ENCODE assay signal across 8 cellular contexts in the genomic region with DNA sequence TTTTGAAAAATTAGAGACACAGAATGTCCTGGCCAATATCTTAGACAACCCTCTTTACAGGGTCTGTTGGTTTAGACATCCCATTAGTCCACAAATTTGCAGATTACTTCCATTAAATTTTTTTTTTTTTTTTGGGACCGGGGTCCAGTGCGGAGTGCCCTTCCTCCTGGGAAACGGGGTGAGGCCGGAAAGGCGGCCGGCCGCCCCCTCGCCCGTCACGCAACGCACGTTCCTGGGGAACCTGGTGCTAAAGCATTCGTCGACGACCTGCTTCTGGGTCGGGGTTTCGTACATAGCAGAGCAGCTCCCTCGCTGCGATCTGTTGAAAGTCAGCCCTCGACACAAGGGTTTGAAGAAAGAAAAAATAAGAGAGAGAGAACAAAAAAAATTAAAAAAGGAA.
"Had no signal": no experiment of that assay in that cellular context is flagged by ENCODE, and none has a peak within 500 bp of the region (broad histone marks: within the 10 kb centered on the region; RNA-seq: fewer than 3 reads in every experiment).

No MANE protein-coding gene starts in this region.

- ATAC-seq: GM12878 had no signal

- H3K4me3 ChIP-seq: GM12878 had no signal

- DNase-seq: GDM1, GF-D8 had no signal

- FAIRE-seq: G401.6, GM12878, GM12891, GM12892, GM18507, GM19239 had no signal
